In the genomic region with DNA sequence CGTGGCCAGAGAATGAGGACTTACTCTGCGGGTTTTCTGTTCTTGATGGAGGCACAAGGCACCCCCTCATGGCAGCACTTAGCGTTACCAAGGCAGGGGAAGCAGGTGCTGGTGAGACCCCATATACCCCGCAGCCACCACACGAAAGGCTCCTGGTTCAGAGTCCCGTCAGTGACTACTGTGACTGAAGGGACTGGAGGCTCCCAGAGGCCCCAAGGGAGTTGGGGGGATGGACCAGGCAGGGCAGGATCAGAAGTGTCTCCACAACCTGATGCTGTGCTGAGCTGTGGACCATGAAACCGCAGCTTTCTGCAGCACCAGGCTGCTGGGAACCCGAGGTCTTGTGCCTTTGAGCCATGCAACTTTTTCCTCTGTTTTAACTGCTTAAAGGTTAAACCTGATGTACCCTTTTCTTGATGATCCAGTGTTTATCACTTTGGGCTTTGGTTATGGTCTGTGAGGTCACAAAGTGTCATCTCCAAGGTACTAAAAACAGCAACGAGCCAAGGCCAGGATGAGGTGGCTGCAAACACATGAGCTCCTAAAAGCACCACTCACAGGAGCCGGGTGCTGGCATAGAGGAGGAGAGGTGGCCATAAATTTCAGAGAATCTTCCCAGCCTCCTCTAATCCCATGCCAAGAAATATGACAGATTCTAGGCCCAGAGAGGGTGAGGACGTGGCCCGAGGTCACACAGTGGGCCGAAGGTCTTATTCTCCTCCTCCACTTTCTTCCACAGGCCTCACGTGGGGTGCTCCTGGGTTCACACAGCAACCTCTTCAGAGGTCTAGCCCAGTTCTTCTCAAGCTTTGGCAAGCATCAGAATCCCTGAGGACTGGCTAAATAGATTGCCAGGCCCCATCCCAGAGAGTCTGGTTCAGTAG, we compare ENCODE assay signal across 1 cellular context.
TF ChIP-seq lines count a peak whose summit lies in the region.

No MANE protein-coding gene starts in this region.

TF ChIP-seq in GM12878, 131 proteins besides CTCF, POLR2A, EP300 and RAD21 (continued from another document):
- peak; percentile 44; the same call in 1 of the 2 replicates for TF ChIP-seq CHD2 (IDR thresholded peaks at IDR 0.05; ENCODE audit: borderline replicate concordance, low read depth, low read length)
- TF ChIP-seq NR2F1 (conservative IDR thresholded peaks at IDR 0.05): peak; percentile 44; the same call in 1 of the 2 replicates
- TF ChIP-seq ATF7 (IDR thresholded peaks at IDR 0.05; ENCODE audit: low read depth): 0 out of 2 replicates have a peak, but pooled peaks have one; percentile 11
- peak; percentile 68 to 77; a peak in 3 of 4 replicates for TF ChIP-seq BHLHE40 (IDR thresholded peaks at IDR 0.05; ENCODE audit: borderline replicate concordance in 1 of 2, low read depth in 2 of 2, low read length in 1 of 2)
- peak; percentile 98 for TF ChIP-seq MEF2B (IDR thresholded peaks at IDR 0.05; ENCODE audit: partially characterized antibody, poor library complexity, severe bottlenecking)
- TF ChIP-seq IKZF2 (IDR thresholded peaks at IDR 0.05): peak; percentile 82 to 88
- no peak for TF ChIP-seq BACH1 (IDR thresholded peaks at IDR 0.05; ENCODE audit: borderline replicate concordance)
- TF ChIP-seq, protein P1, sequence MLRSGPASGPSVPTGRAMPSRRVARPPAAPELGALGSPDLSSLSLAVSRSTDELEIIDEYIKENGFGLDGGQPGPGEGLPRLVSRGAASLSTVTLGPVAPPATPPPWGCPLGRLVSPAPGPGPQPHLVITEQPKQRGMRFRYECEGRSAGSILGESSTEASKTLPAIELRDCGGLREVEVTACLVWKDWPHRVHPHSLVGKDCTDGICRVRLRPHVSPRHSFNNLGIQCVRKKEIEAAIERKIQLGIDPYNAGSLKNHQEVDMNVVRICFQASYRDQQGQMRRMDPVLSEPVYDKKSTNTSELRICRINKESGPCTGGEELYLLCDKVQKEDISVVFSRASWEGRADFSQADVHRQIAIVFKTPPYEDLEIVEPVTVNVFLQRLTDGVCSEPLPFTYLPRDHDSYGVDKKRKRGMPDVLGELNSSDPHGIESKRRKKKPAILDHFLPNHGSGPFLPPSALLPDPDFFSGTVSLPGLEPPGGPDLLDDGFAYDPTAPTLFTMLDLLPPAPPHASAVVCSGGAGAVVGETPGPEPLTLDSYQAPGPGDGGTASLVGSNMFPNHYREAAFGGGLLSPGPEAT (IDR thresholded peaks at IDR 0.05; ENCODE audit: low read depth): peak; percentile 44; the same call in 1 of the 2 replicates
- TF ChIP-seq EED (IDR thresholded peaks at IDR 0.05; ENCODE audit: low read depth): peak; percentile 94
- TF ChIP-seq EZH2 (IDR thresholded peaks at IDR 0.05; ENCODE audit: borderline replicate concordance, control insufficient read depth, low read depth, low read length): no peak
- TF ChIP-seq, protein P2, sequence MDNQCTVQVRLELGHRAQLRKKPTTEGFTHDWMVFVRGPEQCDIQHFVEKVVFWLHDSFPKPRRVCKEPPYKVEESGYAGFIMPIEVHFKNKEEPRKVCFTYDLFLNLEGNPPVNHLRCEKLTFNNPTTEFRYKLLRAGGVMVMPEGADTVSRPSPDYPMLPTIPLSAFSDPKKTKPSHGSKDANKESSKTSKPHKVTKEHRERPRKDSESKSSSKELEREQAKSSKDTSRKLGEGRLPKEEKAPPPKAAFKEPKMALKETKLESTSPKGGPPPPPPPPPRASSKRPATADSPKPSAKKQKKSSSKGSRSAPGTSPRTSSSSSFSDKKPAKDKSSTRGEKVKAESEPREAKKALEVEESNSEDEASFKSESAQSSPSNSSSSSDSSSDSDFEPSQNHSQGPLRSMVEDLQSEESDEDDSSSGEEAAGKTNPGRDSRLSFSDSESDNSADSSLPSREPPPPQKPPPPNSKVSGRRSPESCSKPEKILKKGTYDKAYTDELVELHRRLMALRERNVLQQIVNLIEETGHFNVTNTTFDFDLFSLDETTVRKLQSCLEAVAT (IDR thresholded peaks at IDR 0.05): 0 out of 2 replicates have a peak, but pooled peaks have one; percentile 47
